Comparison of ENCODE assay signal across 9 cellular contexts in the genomic region with DNA sequence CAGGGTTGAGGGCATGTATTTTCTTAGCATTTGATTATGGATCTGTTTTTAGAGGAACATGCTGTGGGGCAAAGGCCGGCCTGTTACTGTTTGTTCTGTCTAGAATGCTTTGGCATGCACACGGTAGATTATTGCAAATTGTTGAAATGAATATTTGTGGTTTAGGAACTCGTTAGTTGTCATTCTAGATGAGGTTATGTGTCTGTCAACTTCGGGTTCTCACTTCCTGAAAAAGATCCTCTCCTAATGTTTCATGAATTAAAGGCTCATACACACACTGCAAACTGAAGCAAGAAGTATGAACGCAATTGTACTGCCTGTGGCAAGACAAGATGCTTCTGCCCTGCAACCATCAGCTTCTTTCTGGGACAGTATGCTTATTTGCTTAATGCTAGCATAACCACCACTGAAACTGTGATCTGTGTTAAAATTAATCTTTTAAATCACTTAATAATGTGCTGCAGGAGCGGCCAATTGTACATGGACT.
DNase-seq lines count a peak whose midpoint lies in the region; ATAC-seq and TF ChIP-seq lines count a peak whose summit lies in the region.
"Had no signal": no experiment of that assay in that cellular context is flagged by ENCODE, and none has a peak within 500 bp of the region (broad histone marks: within the 10 kb centered on the region; RNA-seq: fewer than 3 reads in every experiment).

No MANE protein-coding gene starts in this region.

- POLR2A ChIA-PET in CD8-positive, alpha-beta memory T cell (lab: Charles Lee), result no interaction called here

- CTCF ChIA-PET in CD8-positive, alpha-beta memory T cell (lab: Charles Lee), result no interaction called here

- peaks cover 0 to 10% (median 4%) of the 10 kb centered on the region in 7 donors for H3K9me3 Mint-ChIP-seq in CD14-positive monocyte
- H3K9me3 Mint-ChIP-seq in CD8-positive, alpha-beta memory T cell, result peaks cover 0 to 18% (median 5%) of the 10 kb centered on the region in 5 donors

- ATAC-seq in GM21423 (IDR thresholded peaks at IDR 0.05; ENCODE audit: unreplicated experiment) (peak; percentile 70), HG03575 (IDR thresholded peaks at IDR 0.05; ENCODE audit: extremely low read depth, insufficient number of reproducible peaks, low FRiP score, unreplicated experiment) (peak; percentile 56)

- intact Hi-C loops in CD14-positive monocyte (cut with micrococcal nuclease), result no loop called here

- no peak for TF ChIP-seq CTCF in CD14-positive monocyte (IDR thresholded peaks at IDR 0.05)
- TF ChIP-seq CTCF in choroid plexus epithelial cell (conservative IDR thresholded peaks at IDR 0.05; ENCODE audit: low read depth, low read length), result no peak

- no peaks in the 10 kb centered on the region for H3K9me3 ChIP-seq in CD8-positive, alpha-beta memory T cell (ENCODE audit: low read length)

- H3K36me3 Mint-ChIP-seq in CD14-positive monocyte, result no peaks in the 10 kb centered on the region
- no peaks in the 10 kb centered on the region for H3K36me3 Mint-ChIP-seq in CD8-positive, alpha-beta memory T cell
- H3K36me3 Mint-ChIP-seq: brain had no signal

- peak overlapping the region; percentile 48 to 88 for H3K4me3 Mint-ChIP-seq in CD14-positive monocyte
- H3K4me3 Mint-ChIP-seq in CD8-positive, alpha-beta memory T cell, result no peak overlapping the region
- H3K4me3 Mint-ChIP-seq: brain had no signal

- peak overlapping the region; percentile 57 to 91 (median 86) for H3K27ac Mint-ChIP-seq in CD14-positive monocyte
- no peak overlapping the region for H3K27ac Mint-ChIP-seq in CD8-positive, alpha-beta memory T cell

- no peaks in the 10 kb centered on the region for H3K27me3 Mint-ChIP-seq in CD14-positive monocyte (ENCODE audit: low read depth in 3 of 3)
- H3K27me3 Mint-ChIP-seq in CD8-positive, alpha-beta memory T cell, result no peaks in the 10 kb centered on the region
- H3K27me3 Mint-ChIP-seq: brain had no signal

- H3K27me3 ChIP-seq in CD8-positive, alpha-beta memory T cell (ENCODE audit: insufficient read depth, low read length, poor library complexity, severe bottlenecking), result no peaks in the 10 kb centered on the region

- H3K36me3 ChIP-seq in CD8-positive, alpha-beta memory T cell (ENCODE audit: insufficient read depth, low read length), result no peaks in the 10 kb centered on the region

- H3K4me1 Mint-ChIP-seq in CD14-positive monocyte, result peaks cover 49% of the 10 kb centered on the region
- H3K4me1 Mint-ChIP-seq in CD8-positive, alpha-beta memory T cell, result no peaks in the 10 kb centered on the region

- H3K27ac ChIP-seq in CD8-positive, alpha-beta memory T cell (ENCODE audit: low read depth, low read length), result no peak overlapping the region

- DNase-seq in CD14-positive monocyte (ENCODE audit: low spot score) (no peak), choroid plexus epithelial cell (ENCODE audit: low read depth) (peak; percentile 87), midbrain (lab: John Stamatoyannopoulos, UW) (no peak)
- no peak for DNase-seq in CD8-positive, alpha-beta memory T cell
- DNase-seq in stimulated activated CD4-positive, alpha-beta T cell treated with anti-CD3 and anti-CD28 coated beads, Interleukin-2, amount 100 ng/mL, for 24 hours, result no peak
- no peak for DNase-seq in activated T-cell treated with anti-CD3 and anti-CD28 coated beads, Interleukin-2, amount 50 U/mL, for 48 hours

- H3K4me3 ChIP-seq in choroid plexus epithelial cell (ENCODE audit: low read depth, low read length), result no peak overlapping the region
- no peak overlapping the region for H3K4me3 ChIP-seq in CD8-positive, alpha-beta memory T cell (ENCODE audit: low read length)

- H3K4me1 ChIP-seq in CD8-positive, alpha-beta memory T cell (ENCODE audit: insufficient read depth, low read length), result no peaks in the 10 kb centered on the region

Comparison
In these comparisons a context has a peak if more than half of its experiments do, and no peak if none do; other contexts are left out.
1. H3K27ac Mint-ChIP-seq: peak in CD14-positive monocyte (7 of 7); none in CD8-positive, alpha-beta memory T cell (0 of 8).
2. H3K4me3 Mint-ChIP-seq: peak in CD14-positive monocyte (2 of 2); none in CD8-positive, alpha-beta memory T cell (0 of 7).